In genomic region chr16:17414916-17415315, GRCh38 we compare ENCODE assay signal across 1 cellular context.
TF ChIP-seq lines count a peak whose summit lies in the region.

No MANE protein-coding gene starts in this region.

TF ChIP-seq in GM23338, 12 proteins besides CTCF, POLR2A, EP300 and RAD21:
- no peak for TF ChIP-seq REST (IDR thresholded peaks at IDR 0.05; ENCODE audit: unreplicated experiment)
- TF ChIP-seq POLR2AphosphoS5 (IDR thresholded peaks at IDR 0.05; ENCODE audit: low read depth): no peak
- TF ChIP-seq EZH2phosphoT487 (IDR thresholded peaks at IDR 0.05; ENCODE audit: unreplicated experiment): no peak
- TF ChIP-seq ZNF114 (CRISPR knock-in tag; IDR thresholded peaks at IDR 0.05): no peak
- TF ChIP-seq NANOG (IDR thresholded peaks at IDR 0.05; ENCODE audit: borderline replicate concordance): no peak
- TF ChIP-seq JUNB (IDR thresholded peaks at IDR 0.05; ENCODE audit: unreplicated experiment): no peak
- no peak for TF ChIP-seq EZH2 (IDR thresholded peaks at IDR 0.05; ENCODE audit: low read depth, unreplicated experiment)
- no peak for TF ChIP-seq CREB1 (CRISPR knock-in tag; IDR thresholded peaks at IDR 0.05; ENCODE audit: low read depth)
- no peak for TF ChIP-seq STAT1 (IDR thresholded peaks at IDR 0.05; ENCODE audit: unreplicated experiment)
- no peak for TF ChIP-seq ZNF331 (CRISPR knock-in tag; IDR thresholded peaks at IDR 0.05; ENCODE audit: low read depth)
- TF ChIP-seq ETS1 (IDR thresholded peaks at IDR 0.05): no peak
